Comparison of ENCODE assay signal across 10 cellular contexts in the genomic region with DNA sequence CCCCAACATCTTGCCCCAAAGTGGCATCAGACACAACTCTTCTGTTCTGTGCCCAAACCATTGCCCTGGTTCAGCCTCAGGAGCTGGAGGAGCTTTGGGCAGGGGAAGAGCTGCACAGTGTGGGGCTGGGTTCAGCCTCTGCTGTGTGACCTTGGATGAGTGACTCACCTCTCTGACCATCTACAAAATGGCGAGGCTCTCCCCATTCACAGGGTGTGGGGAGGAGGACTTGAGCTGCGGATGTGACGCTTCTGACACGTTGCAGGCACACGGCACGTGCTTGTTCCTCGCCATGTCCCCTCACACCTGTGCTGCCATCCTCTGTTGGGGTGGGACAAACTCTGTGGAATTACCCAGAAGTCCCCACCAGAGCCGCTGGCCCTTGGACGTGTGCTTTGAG. TPM values are rescaled to one million over a fixed set of nuclear protein-coding genes. Genes with fewer than 3 reads are reported as not detected.
"Had no signal": no experiment of that assay in that cellular context is flagged by ENCODE, and none has a peak within 500 bp of the region (broad histone marks: within the 10 kb centered on the region; RNA-seq: fewer than 3 reads in every experiment).

No MANE protein-coding gene starts in this region.

RNA-seq across cellular contexts. Expression of a gene that starts 0.9 kb away (rescaled TPM):
- total RNA-seq: activated CD4-positive, alpha-beta memory T cell treated with anti-CD3 and anti-CD28 coated beads, Interleukin-2, amount 10 ng/mL, durations not matched to agents 7 days and 5 days; activated CD8-positive, alpha-beta memory T cell treated with anti-CD3 and anti-CD28 coated beads, Interleukin-2, amount 10 ng/mL, durations not matched to agents 7 days and 5 days; OCI-LY7; RPMI7951; SJCRH30; T-helper 1 cell treated with Interleukin-12 subunit alpha and Interleukin-12 subunit beta and Interleukin-4 antibody, amounts not matched to agents 30 ng/mL and 1 ng/mL, for 36 hours; T-helper 2 cell treated with Interferon-gamma antibody and Interleukin-4, amounts not matched to agents 100 ng/mL and 5 ng/mL, for 36 hours had no signal

RNA-seq across cellular contexts. Expression of a gene that starts 20.8 kb away (rescaled TPM):
- total RNA-seq: activated CD8-positive, alpha-beta memory T cell treated with anti-CD3 and anti-CD28 coated beads, Interleukin-2, amount 10 ng/mL, durations not matched to agents 7 days and 5 days; OCI-LY7; T-helper 1 cell treated with Interleukin-12 subunit alpha and Interleukin-12 subunit beta and Interleukin-4 antibody, amounts not matched to agents 30 ng/mL and 1 ng/mL, for 36 hours; T-helper 2 cell treated with Interferon-gamma antibody and Interleukin-4, amounts not matched to agents 100 ng/mL and 5 ng/mL, for 36 hours had no signal

RNA-seq across cellular contexts. Expression of a gene that starts 24.8 kb away (rescaled TPM):
- total RNA-seq: activated CD4-positive, alpha-beta memory T cell treated with anti-CD3 and anti-CD28 coated beads, Interleukin-2, amount 10 ng/mL, durations not matched to agents 7 days and 5 days; activated CD8-positive, alpha-beta memory T cell treated with anti-CD3 and anti-CD28 coated beads, Interleukin-2, amount 10 ng/mL, durations not matched to agents 7 days and 5 days; OCI-LY7; T-helper 1 cell treated with Interleukin-12 subunit alpha and Interleukin-12 subunit beta and Interleukin-4 antibody, amounts not matched to agents 30 ng/mL and 1 ng/mL, for 36 hours; T-helper 2 cell treated with Interferon-gamma antibody and Interleukin-4, amounts not matched to agents 100 ng/mL and 5 ng/mL, for 36 hours had no signal

RNA-seq across cellular contexts. Expression of a gene that starts 30.8 kb away (rescaled TPM):
- total RNA-seq: breast epithelium, OCI-LY7, RPMI7951, SJCRH30 had no signal

RNA-seq across cellular contexts. Expression of a gene that starts 38.6 kb away (rescaled TPM):
- total RNA-seq: activated CD4-positive, alpha-beta memory T cell treated with anti-CD3 and anti-CD28 coated beads, Interleukin-2, amount 10 ng/mL, durations not matched to agents 7 days and 5 days; activated CD8-positive, alpha-beta memory T cell treated with anti-CD3 and anti-CD28 coated beads, Interleukin-2, amount 10 ng/mL, durations not matched to agents 7 days and 5 days; aorta; M059J; OCI-LY7; RPMI7951; SJCRH30; T-helper 1 cell treated with Interleukin-12 subunit alpha and Interleukin-12 subunit beta and Interleukin-4 antibody, amounts not matched to agents 30 ng/mL and 1 ng/mL, for 36 hours; T-helper 2 cell treated with Interferon-gamma antibody and Interleukin-4, amounts not matched to agents 100 ng/mL and 5 ng/mL, for 36 hours had no signal
- polyA plus RNA-seq: aorta had no signal
